9 cellular contexts compared by ENCODE assay signal in the genomic region with DNA sequence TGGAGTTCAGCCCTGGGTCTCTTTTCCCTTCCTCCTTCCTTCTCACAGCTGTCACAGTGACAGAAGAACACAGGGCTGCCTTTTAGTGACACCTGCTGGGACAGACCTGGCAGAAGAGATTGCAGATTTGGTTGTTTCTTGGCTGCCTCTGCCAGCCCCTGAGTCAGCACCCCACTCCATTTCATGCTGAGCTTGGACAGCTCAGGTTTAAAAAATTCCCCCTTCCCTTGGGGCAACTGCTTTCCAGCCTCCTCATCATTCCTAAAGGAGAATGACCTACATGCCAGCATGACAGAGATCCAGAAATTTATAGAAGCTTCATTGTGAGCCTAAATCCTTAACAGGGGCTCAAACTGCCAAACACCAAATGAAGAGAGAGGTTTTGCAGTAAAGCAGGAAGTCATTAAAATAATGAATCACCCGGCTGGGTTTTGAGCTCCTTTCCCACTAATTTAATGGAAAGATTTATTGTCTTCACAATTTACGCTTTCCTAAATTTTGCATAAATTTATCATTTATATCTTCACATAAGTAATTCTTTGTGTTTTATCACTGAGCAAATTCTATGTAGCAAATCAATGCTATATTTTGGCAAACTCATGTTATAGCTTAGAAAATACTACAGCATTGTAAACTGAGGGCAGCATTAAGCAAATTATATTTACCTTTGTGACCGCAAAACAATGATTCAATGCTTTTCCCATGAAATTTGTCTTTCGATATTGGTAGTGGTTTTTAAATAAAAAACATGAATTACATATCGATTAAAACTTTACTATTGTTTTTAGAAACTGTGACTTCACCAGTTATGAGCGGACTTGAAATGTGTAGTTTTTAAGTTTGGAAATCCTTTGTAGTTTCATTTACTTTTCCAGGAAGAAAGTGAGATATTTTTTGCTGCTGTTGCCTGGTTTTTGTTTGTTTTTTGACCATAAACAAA.
DNase-seq lines count a peak whose midpoint lies in the region; ATAC-seq and TF ChIP-seq lines count a peak whose summit lies in the region.
"Had no signal": no experiment of that assay in that cellular context is flagged by ENCODE, and none has a peak within 500 bp of the region (broad histone marks: within the 10 kb centered on the region; RNA-seq: fewer than 3 reads in every experiment).

No MANE protein-coding gene starts in this region.

- peak overlapping the region; percentile 76 for H3K4me2 ChIP-seq in PC-3 (ENCODE audit: low read length)

- peak overlapping the region; percentile 83 for H3K9ac ChIP-seq in PC-3 (ENCODE audit: low read length)

- intact Hi-C loops in PC-3 (cut with micrococcal nuclease) = loop anchor here (1.0 to 10.0 kb wide), 21 partner anchors 12 to 1091 kb away; a partner anchor contains a TSS
- intact Hi-C loops in activated naive CD4-positive, alpha-beta T cell treated with anti-CD3 and anti-CD28 coated beads for 36 hours (cut with micrococcal nuclease) = no loop called here
- intact Hi-C loops in activated CD8-positive, alpha-beta T cell treated with anti-CD3 and anti-CD28 coated beads for 36 hours (cut with micrococcal nuclease) = no loop called here

- no peaks in the 10 kb centered on the region for H4K20me1 ChIP-seq in PC-3 (ENCODE audit: low read length)

- H3K27ac Mint-ChIP-seq in progenitor cell of endocrine pancreas = peak overlapping the region; percentile 24
- H3K27ac Mint-ChIP-seq in activated naive CD4-positive, alpha-beta T cell treated with anti-CD3 and anti-CD28 coated beads for 36 hours = no peak overlapping the region
- no peak overlapping the region for H3K27ac Mint-ChIP-seq in activated CD8-positive, alpha-beta T cell treated with anti-CD3 and anti-CD28 coated beads for 36 hours
- H3K27ac Mint-ChIP-seq: CD4-positive, CD25-positive, alpha-beta regulatory T cell had no signal

- H3F3A ChIP-seq in PC-3 (ENCODE audit: low read length, unreplicated experiment) = peaks cover 12% of the 10 kb centered on the region

- H3K4me1 ChIP-seq in PC-3 (ENCODE audit: insufficient read depth, low read length) = peaks cover 43% of the 10 kb centered on the region

- no peaks in the 10 kb centered on the region for H3K27me3 ChIP-seq in PC-3 (ENCODE audit: low read length)

- TF ChIP-seq CTCF in PC-3 (conservative IDR thresholded peaks at IDR 0.05; ENCODE audit: low read depth, low read length) (peak; percentile 100), fibroblast of pulmonary artery (IDR thresholded peaks at IDR 0.05; ENCODE audit: low read length, missing control alignments) (peak; percentile 28), progenitor cell of endocrine pancreas (IDR thresholded peaks at IDR 0.05; ENCODE audit: unreplicated experiment) (peak; percentile 59)
- no peak for TF ChIP-seq CTCF in activated CD8-positive, alpha-beta T cell treated with anti-CD3 and anti-CD28 coated beads for 36 hours (IDR thresholded peaks at IDR 0.05)

- H3K9me2 ChIP-seq in PC-3 (replicated peaks; ENCODE audit: low read length) = no peaks in the 10 kb centered on the region

- H3K36me3 Mint-ChIP-seq in progenitor cell of endocrine pancreas (ENCODE audit: insufficient read depth) = no peaks in the 10 kb centered on the region
- no peaks in the 10 kb centered on the region for H3K36me3 Mint-ChIP-seq in activated naive CD4-positive, alpha-beta T cell treated with anti-CD3 and anti-CD28 coated beads for 36 hours (ENCODE audit: low read depth)
- no peaks in the 10 kb centered on the region for H3K36me3 Mint-ChIP-seq in activated CD8-positive, alpha-beta T cell treated with anti-CD3 and anti-CD28 coated beads for 36 hours (ENCODE audit: low read depth)
- H3K36me3 Mint-ChIP-seq: CD4-positive, CD25-positive, alpha-beta regulatory T cell had no signal

- H3K9me3 Mint-ChIP-seq in progenitor cell of endocrine pancreas (ENCODE audit: low read depth) = peaks cover 2% of the 10 kb centered on the region
- peaks cover 5% of the 10 kb centered on the region for H3K9me3 Mint-ChIP-seq in activated naive CD4-positive, alpha-beta T cell treated with anti-CD3 and anti-CD28 coated beads for 36 hours
- H3K9me3 Mint-ChIP-seq in activated CD8-positive, alpha-beta T cell treated with anti-CD3 and anti-CD28 coated beads for 36 hours = peaks cover under 1% of the 10 kb centered on the region

- peak; percentile 91 for ATAC-seq in PC-3
- no peak for ATAC-seq in HG03342 (IDR thresholded peaks at IDR 0.05; ENCODE audit: unreplicated experiment)
- no peak for ATAC-seq in activated CD8-positive, alpha-beta T cell treated with anti-CD3 and anti-CD28 coated beads for 36 hours

- POLR2A ChIA-PET in PC-3 (lab: Charles Lee; ENCODE audit: unreplicated experiment) = interaction anchor here (0.5 to 1.8 kb wide), 15 partner anchors 9 to 1094 kb away, joined by 3 to 9 read pairs (median 4); no protein-coding TSS in a partner anchor
- POLR2A ChIA-PET in activated CD8-positive, alpha-beta T cell treated with anti-CD3 and anti-CD28 coated beads for 36 hours (lab: Charles Lee) = no interaction called here

- H3K4me1 Mint-ChIP-seq in progenitor cell of endocrine pancreas (ENCODE audit: low read depth) = peaks cover 11% of the 10 kb centered on the region
- H3K4me1 Mint-ChIP-seq in activated naive CD4-positive, alpha-beta T cell treated with anti-CD3 and anti-CD28 coated beads for 36 hours (ENCODE audit: low read depth) = no peaks in the 10 kb centered on the region
- no peaks in the 10 kb centered on the region for H3K4me1 Mint-ChIP-seq in activated CD8-positive, alpha-beta T cell treated with anti-CD3 and anti-CD28 coated beads for 36 hours (ENCODE audit: low read depth)
- H3K4me1 Mint-ChIP-seq: CD4-positive, CD25-positive, alpha-beta regulatory T cell had no signal

- no peaks in the 10 kb centered on the region for H3K79me2 ChIP-seq in PC-3 (ENCODE audit: low read length)

- no peak overlapping the region for H3K4me3 Mint-ChIP-seq in progenitor cell of endocrine pancreas (ENCODE audit: low read depth)
- H3K4me3 Mint-ChIP-seq in activated naive CD4-positive, alpha-beta T cell treated with anti-CD3 and anti-CD28 coated beads for 36 hours = no peak overlapping the region
- no peak overlapping the region for H3K4me3 Mint-ChIP-seq in activated CD8-positive, alpha-beta T cell treated with anti-CD3 and anti-CD28 coated beads for 36 hours
- H3K4me3 Mint-ChIP-seq: CD4-positive, CD25-positive, alpha-beta regulatory T cell had no signal

- H3K4me3 ChIP-seq in PC-3 (ENCODE audit: low read length) (peak overlapping the region; percentile 49), fibroblast of pulmonary artery (replicated peaks; ENCODE audit: low read depth, low read length) (no peak overlapping the region)

- peak overlapping the region; percentile 86 for H3K27ac ChIP-seq in PC-3 (ENCODE audit: low read length)

- no peaks in the 10 kb centered on the region for H3K36me3 ChIP-seq in PC-3 (ENCODE audit: low read depth, low read length)

- H3K9me3 ChIP-seq in PC-3 (ENCODE audit: low read length) = no peaks in the 10 kb centered on the region

- TSS peak; percentile 80 for BruUV-seq in PC-3 (replicated peaks; lab: Mats Ljungman, UMichigan)

- CTCF ChIA-PET in PC-3 (lab: Charles Lee) = interaction anchor here (0.6 to 2.6 kb wide), 56 partner anchors 12 to 1967 kb away, joined by 3 to 98 read pairs (median 4); no protein-coding TSS in a partner anchor
- CTCF ChIA-PET in activated naive CD4-positive, alpha-beta T cell treated with anti-CD3 and anti-CD28 coated beads for 36 hours (lab: Charles Lee) = no interaction called here
- CTCF ChIA-PET in activated CD8-positive, alpha-beta T cell treated with anti-CD3 and anti-CD28 coated beads for 36 hours (lab: Charles Lee) = no interaction called here

- DNase-seq in SIG-M5 treated with dmso at 0.1 percent for 504 hours (lab: John Stamatoyannopoulos, UW; ENCODE audit: unreplicated experiment) (peak; percentile 11), SIG-M5 (lab: John Stamatoyannopoulos, UW) (no peak), PC-3 (peak; percentile 100), fibroblast of pulmonary artery (ENCODE audit: low read depth) (peak; percentile 67), progenitor cell of endocrine pancreas (ENCODE audit: low spot score, unreplicated experiment) (peak; percentile 17)
- DNase-seq in activated naive CD4-positive, alpha-beta T cell treated with anti-CD3 and anti-CD28 coated beads for 36 hours = no peak
- DNase-seq in activated CD8-positive, alpha-beta T cell treated with anti-CD3 and anti-CD28 coated beads for 36 hours = no peak
- DNase-seq: CD4-positive, CD25-positive, alpha-beta regulatory T cell had no signal

- peak overlapping the region; percentile 56 for H2AFZ ChIP-seq in PC-3 (ENCODE audit: low read length)

- H3K27me3 Mint-ChIP-seq in progenitor cell of endocrine pancreas = peaks cover 4% of the 10 kb centered on the region
- H3K27me3 Mint-ChIP-seq in activated naive CD4-positive, alpha-beta T cell treated with anti-CD3 and anti-CD28 coated beads for 36 hours (ENCODE audit: low read depth) = no peaks in the 10 kb centered on the region
- H3K27me3 Mint-ChIP-seq in activated CD8-positive, alpha-beta T cell treated with anti-CD3 and anti-CD28 coated beads for 36 hours = no peaks in the 10 kb centered on the region
- H3K27me3 Mint-ChIP-seq: CD4-positive, CD25-positive, alpha-beta regulatory T cell had no signal

Comparison
In these comparisons a context has a peak if more than half of its experiments do, and no peak if none do; other contexts are left out.
1. DNase-seq: peak in SIG-M5 treated with dmso at 0.1 percent for 504 hours (single experiment), PC-3 (single experiment), fibroblast of pulmonary artery (single experiment) and progenitor cell of endocrine pancreas (single experiment); none in SIG-M5 (single experiment), activated naive CD4-positive, alpha-beta T cell treated with anti-CD3 and anti-CD28 coated beads for 36 hours (single experiment) and activated CD8-positive, alpha-beta T cell treated with anti-CD3 and anti-CD28 coated beads for 36 hours (single experiment).